In genomic region chr20:48153523-48153922, GRCh38 we compare ENCODE assay signal across 12 cellular contexts.
DNase-seq lines count a peak whose midpoint lies in the region; ATAC-seq and TF ChIP-seq lines count a peak whose summit lies in the region.
"Had no signal": no experiment of that assay in that cellular context is flagged by ENCODE, and none has a peak within 500 bp of the region (broad histone marks: within the 10 kb centered on the region; RNA-seq: fewer than 3 reads in every experiment).

No MANE protein-coding gene starts in this region.

- no peaks in the 10 kb centered on the region for H3K9me3 ChIP-seq in gastrocnemius medialis
- H3K9me3 ChIP-seq: thyroid gland had no signal

- no peaks in the 10 kb centered on the region for H3K9me3 Mint-ChIP-seq in endothelial cell (ENCODE audit: unreplicated experiment)

- in situ Hi-C loops in gastrocnemius medialis (cut with MboI; ENCODE audit: low sequenced_read_pairs in 4 of 4) = no loop called here

- H3K4me1 ChIP-seq in gastrocnemius medialis = no peaks in the 10 kb centered on the region
- H3K4me1 ChIP-seq: right atrium auricular region, thyroid gland had no signal

- no peaks in the 10 kb centered on the region for H3K36me3 ChIP-seq in gastrocnemius medialis
- H3K36me3 ChIP-seq: right atrium auricular region, thyroid gland had no signal

- no peak overlapping the region for H3K27ac ChIP-seq in gastrocnemius medialis
- H3K27ac ChIP-seq: right atrium auricular region, thyroid gland had no signal

- ATAC-seq in gastrocnemius medialis = no peak
- no peak for ATAC-seq in HG03175 (IDR thresholded peaks at IDR 0.05; ENCODE audit: unreplicated experiment)

- no peaks in the 10 kb centered on the region for H3K4me1 Mint-ChIP-seq in endothelial cell (ENCODE audit: unreplicated experiment)

- H3K4me3 ChIP-seq in gastrocnemius medialis = no peak overlapping the region
- H3K4me3 ChIP-seq: right atrium auricular region, thyroid gland had no signal

- H3K27me3 Mint-ChIP-seq in endothelial cell (ENCODE audit: unreplicated experiment) = peaks cover 5% of the 10 kb centered on the region

- no peak overlapping the region for H3K4me3 Mint-ChIP-seq in endothelial cell (ENCODE audit: unreplicated experiment)

- no peak for TF ChIP-seq POLR2A in gastrocnemius medialis (IDR thresholded peaks at IDR 0.05)

- no peaks in the 10 kb centered on the region for H3K27me3 ChIP-seq in gastrocnemius medialis
- H3K27me3 ChIP-seq: right atrium auricular region, thyroid gland had no signal

- peak overlapping the region; percentile 45 for H3K27ac Mint-ChIP-seq in endothelial cell (ENCODE audit: unreplicated experiment)

- TF ChIP-seq CTCF in endothelial cell (IDR thresholded peaks at IDR 0.05; ENCODE audit: unreplicated experiment) (no peak), gastrocnemius medialis (IDR thresholded peaks at IDR 0.05 in 4 of 5, conservative IDR thresholded peaks at IDR 0.05 in 1 of 5) (no peak)

- DNase-seq in NCI-H82 (lab: John Stamatoyannopoulos, UW) = peak; percentile 15
- DNase-seq in NCI-H82 treated with DMSO at 0.1 percent for 48 hours (lab: John Stamatoyannopoulos, UW; ENCODE audit: unreplicated experiment) = no peak
- DNase-seq in NCI-H526 treated with DMSO at 0.1 percent for 48 hours (lab: John Stamatoyannopoulos, UW) = peak; percentile 29
- no peak for DNase-seq in endothelial cell (ENCODE audit: low spot score)
- peak; percentile 23 for DNase-seq in renal cortical epithelial cell (ENCODE audit: low read depth)
- no peak for DNase-seq in gastrocnemius medialis
- no peak for DNase-seq in cerebellar nuclear complex (lab: John Stamatoyannopoulos, UW)
- DNase-seq: activated naive CD4-positive, alpha-beta T cell treated with Interleukin-2 at 50 U/mL for 16 hours; mesenchymal stem cell; thyroid gland had no signal

- peaks cover 4% of the 10 kb centered on the region for H3K36me3 Mint-ChIP-seq in endothelial cell (ENCODE audit: low read depth, unreplicated experiment)

- intact Hi-C loops in gastrocnemius medialis (cut with DNase I; ENCODE audit: low total_unique reads) = no loop called here

Comparison
In these comparisons a context has a peak if more than half of its experiments do, and no peak if none do; other contexts are left out.
1. DNase-seq: peak in NCI-H82 (single experiment), NCI-H526 treated with DMSO at 0.1 percent for 48 hours (single experiment) and renal cortical epithelial cell (single experiment); none in NCI-H82 treated with DMSO at 0.1 percent for 48 hours (single experiment), endothelial cell (single experiment), gastrocnemius medialis (0 of 2) and cerebellar nuclear complex (0 of 2).